Comparison of ENCODE assay signal across 1 cellular context in the genomic region with DNA sequence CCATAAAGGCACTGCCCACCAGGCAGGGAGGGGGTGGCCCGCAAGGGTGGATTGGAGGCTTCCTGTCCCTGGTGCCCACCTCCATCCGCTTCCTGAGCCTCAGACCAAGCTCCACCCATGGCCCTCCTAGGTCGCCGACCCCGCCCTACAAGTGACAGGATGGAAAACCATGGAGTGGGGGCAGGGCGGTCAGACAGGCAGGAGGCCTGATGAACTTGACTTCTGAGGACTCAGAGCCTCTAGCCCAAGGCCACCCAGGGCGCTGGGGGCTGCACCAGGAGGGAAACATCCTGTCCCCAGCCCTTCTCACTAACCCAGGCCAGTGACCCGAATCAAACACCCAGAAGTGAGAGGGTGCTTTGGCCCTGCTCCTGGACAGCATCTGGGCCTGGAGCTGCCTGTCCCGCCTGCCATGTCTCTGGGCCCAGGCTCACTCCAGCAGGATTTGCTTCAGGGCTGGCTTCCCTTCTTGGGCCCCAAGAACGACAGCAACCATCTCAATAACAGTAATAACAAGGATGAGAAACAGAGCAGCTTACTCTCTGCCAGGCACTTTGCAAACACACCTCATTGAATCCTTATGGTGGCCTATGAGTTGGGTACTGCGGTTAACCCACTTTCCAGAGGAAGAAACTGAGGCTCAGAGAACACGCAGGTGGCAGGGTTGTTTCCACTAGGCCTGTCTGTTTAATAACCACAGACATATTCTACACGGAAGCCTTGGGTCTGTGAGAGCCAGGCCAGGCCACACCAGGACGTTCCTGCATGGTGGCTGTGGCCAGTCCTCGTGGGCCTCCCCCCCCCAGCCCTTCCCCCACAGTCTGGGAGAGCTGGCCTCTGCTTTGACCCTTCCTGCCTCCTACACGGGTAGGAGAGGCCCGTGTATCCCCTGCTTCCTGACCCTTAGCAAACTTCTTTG.
A peak's percentile ranks its signal among the peaks of the same experiment; 100 is the strongest.
TF ChIP-seq lines count a peak whose summit lies in the region.

No MANE protein-coding gene starts in this region.

TF ChIP-seq in HepG2, 621 proteins besides CTCF, POLR2A, EP300 and RAD21 (continued from another document and continues in another):
- no peak for TF ChIP-seq ZNF3 (CRISPR knock-in tag; IDR thresholded peaks at IDR 0.05)
- no peak; the same call in 1 of the 2 replicates for TF ChIP-seq ZNF136 (CRISPR knock-in tag; IDR thresholded peaks at IDR 0.05; ENCODE audit: low read depth)
- TF ChIP-seq, protein P1, sequence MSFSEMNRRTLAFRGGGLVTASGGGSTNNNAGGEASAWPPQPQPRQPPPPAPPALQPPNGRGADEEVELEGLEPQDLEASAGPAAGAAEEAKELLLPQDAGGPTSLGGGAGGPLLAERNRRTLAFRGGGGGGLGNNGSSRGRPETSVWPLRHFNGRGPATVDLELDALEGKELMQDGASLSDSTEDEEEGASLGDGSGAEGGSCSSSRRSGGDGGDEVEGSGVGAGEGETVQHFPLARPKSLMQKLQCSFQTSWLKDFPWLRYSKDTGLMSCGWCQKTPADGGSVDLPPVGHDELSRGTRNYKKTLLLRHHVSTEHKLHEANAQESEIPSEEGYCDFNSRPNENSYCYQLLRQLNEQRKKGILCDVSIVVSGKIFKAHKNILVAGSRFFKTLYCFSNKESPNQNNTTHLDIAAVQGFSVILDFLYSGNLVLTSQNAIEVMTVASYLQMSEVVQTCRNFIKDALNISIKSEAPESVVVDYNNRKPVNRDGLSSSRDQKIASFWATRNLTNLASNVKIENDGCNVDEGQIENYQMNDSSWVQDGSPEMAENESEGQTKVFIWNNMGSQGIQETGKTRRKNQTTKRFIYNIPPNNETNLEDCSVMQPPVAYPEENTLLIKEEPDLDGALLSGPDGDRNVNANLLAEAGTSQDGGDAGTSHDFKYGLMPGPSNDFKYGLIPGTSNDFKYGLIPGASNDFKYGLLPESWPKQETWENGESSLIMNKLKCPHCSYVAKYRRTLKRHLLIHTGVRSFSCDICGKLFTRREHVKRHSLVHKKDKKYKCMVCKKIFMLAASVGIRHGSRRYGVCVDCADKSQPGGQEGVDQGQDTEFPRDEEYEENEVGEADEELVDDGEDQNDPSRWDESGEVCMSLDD (CRISPR knock-in tag; IDR thresholded peaks at IDR 0.05; ENCODE audit: borderline replicate concordance), result peak; percentile 32; the same call in 1 of the 2 replicates
- TF ChIP-seq ZNF816 (CRISPR knock-in tag; IDR thresholded peaks at IDR 0.05; ENCODE audit: borderline replicate concordance), result peak; percentile 51; the same call in 1 of the 2 replicates
- TF ChIP-seq, protein P2, sequence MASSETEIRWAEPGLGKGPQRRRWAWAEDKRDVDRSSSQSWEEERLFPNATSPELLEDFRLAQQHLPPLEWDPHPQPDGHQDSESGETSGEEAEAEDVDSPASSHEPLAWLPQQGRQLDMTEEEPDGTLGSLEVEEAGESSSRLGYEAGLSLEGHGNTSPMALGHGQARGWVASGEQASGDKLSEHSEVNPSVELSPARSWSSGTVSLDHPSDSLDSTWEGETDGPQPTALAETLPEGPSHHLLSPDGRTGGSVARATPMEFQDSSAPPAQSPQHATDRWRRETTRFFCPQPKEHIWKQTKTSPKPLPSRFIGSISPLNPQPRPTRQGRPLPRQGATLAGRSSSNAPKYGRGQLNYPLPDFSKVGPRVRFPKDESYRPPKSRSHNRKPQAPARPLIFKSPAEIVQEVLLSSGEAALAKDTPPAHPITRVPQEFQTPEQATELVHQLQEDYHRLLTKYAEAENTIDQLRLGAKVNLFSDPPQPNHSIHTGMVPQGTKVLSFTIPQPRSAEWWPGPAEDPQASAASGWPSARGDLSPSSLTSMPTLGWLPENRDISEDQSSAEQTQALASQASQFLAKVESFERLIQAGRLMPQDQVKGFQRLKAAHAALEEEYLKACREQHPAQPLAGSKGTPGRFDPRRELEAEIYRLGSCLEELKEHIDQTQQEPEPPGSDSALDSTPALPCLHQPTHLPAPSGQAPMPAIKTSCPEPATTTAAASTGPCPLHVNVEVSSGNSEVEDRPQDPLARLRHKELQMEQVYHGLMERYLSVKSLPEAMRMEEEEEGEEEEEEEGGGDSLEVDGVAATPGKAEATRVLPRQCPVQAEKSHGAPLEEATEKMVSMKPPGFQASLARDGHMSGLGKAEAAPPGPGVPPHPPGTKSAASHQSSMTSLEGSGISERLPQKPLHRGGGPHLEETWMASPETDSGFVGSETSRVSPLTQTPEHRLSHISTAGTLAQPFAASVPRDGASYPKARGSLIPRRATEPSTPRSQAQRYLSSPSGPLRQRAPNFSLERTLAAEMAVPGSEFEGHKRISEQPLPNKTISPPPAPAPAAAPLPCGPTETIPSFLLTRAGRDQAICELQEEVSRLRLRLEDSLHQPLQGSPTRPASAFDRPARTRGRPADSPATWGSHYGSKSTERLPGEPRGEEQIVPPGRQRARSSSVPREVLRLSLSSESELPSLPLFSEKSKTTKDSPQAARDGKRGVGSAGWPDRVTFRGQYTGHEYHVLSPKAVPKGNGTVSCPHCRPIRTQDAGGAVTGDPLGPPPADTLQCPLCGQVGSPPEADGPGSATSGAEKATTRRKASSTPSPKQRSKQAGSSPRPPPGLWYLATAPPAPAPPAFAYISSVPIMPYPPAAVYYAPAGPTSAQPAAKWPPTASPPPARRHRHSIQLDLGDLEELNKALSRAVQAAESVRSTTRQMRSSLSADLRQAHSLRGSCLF (CRISPR knock-in tag; IDR thresholded peaks at IDR 0.05; ENCODE audit: borderline replicate concordance), result no peak
- no peak; the same call in 1 of the 2 replicates for TF ChIP-seq ZSCAN25 (CRISPR knock-in tag; IDR thresholded peaks at IDR 0.05)
- TF ChIP-seq, protein P3, sequence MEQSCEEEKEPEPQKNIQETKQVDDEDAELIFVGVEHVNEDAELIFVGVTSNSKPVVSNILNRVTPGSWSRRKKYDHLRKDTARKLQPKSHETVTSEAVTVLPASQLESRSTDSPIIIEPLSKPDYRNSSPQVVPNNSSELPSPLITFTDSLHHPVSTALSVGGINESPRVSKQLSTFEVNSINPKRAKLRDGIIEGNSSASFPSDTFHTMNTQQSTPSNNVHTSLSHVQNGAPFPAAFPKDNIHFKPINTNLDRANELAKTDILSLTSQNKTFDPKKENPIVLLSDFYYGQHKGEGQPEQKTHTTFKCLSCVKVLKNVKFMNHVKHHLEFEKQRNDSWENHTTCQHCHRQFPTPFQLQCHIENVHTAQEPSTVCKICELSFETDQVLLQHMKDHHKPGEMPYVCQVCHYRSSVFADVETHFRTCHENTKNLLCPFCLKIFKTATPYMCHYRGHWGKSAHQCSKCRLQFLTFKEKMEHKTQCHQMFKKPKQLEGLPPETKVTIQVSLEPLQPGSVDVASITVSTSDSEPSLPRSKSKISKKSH (CRISPR knock-in tag; IDR thresholded peaks at IDR 0.05; ENCODE audit: borderline replicate concordance), result no peak; the same call in 1 of the 2 replicates
- 0 out of 2 replicates have a peak, but pooled peaks have one; percentile 27 for TF ChIP-seq ZNF607 (CRISPR knock-in tag; IDR thresholded peaks at IDR 0.05; ENCODE audit: borderline replicate concordance)
- no peak for TF ChIP-seq MTF2 (CRISPR knock-in tag; IDR thresholded peaks at IDR 0.05; ENCODE audit: borderline replicate concordance)
- peak; percentile 75; the same call in 1 of the 2 replicates for TF ChIP-seq SAFB2 (CRISPR knock-in tag; IDR thresholded peaks at IDR 0.05; ENCODE audit: borderline replicate concordance, low read depth)
- no peak for TF ChIP-seq LCORL (IDR thresholded peaks at IDR 0.05)
- peak; percentile 96 for TF ChIP-seq LCORL (CRISPR knock-in tag; IDR thresholded peaks at IDR 0.05)
- no peak; the same call in 1 of the 2 replicates for TF ChIP-seq FOXC1 (CRISPR knock-in tag; IDR thresholded peaks at IDR 0.05; ENCODE audit: borderline replicate concordance)
- no peak for TF ChIP-seq HHEX (CRISPR knock-in tag; IDR thresholded peaks at IDR 0.05)
- no peak for TF ChIP-seq TRIM24 (CRISPR knock-in tag; IDR thresholded peaks at IDR 0.05)
- TF ChIP-seq, protein P4, sequence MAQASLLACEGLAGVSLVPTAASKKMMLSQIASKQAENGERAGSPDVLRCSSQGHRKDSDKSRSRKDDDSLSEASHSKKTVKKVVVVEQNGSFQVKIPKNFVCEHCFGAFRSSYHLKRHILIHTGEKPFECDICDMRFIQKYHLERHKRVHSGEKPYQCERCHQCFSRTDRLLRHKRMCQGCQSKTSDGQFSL (CRISPR knock-in tag; IDR thresholded peaks at IDR 0.05), result peak; percentile 86; the same call in 1 of the 2 replicates
- no peak for TF ChIP-seq SYNCRIP (IDR thresholded peaks at IDR 0.05; ENCODE audit: insufficient read depth, low read depth, low read length)
- peak; percentile 98 for TF ChIP-seq RARA (CRISPR knock-in tag; IDR thresholded peaks at IDR 0.05)
- no peak for TF ChIP-seq THYN1 (CRISPR knock-in tag; IDR thresholded peaks at IDR 0.05; ENCODE audit: borderline replicate concordance, low read depth)
- peak; percentile 37; the same call in 1 of the 2 replicates for TF ChIP-seq POLR2AphosphoS5 (IDR thresholded peaks at IDR 0.05; ENCODE audit: low read depth, low read length)
- TF ChIP-seq TARDBP (CRISPR knock-in tag; IDR thresholded peaks at IDR 0.05), result peak; percentile 78
- TF ChIP-seq, protein P5, sequence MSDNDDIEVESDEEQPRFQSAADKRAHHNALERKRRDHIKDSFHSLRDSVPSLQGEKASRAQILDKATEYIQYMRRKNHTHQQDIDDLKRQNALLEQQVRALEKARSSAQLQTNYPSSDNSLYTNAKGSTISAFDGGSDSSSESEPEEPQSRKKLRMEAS (IDR thresholded peaks at IDR 0.05), result peak; percentile 33; the same call in 1 of the 2 replicates
- no peak for TF ChIP-seq SRY (CRISPR knock-in tag; IDR thresholded peaks at IDR 0.05)
- TF ChIP-seq, protein P6, sequence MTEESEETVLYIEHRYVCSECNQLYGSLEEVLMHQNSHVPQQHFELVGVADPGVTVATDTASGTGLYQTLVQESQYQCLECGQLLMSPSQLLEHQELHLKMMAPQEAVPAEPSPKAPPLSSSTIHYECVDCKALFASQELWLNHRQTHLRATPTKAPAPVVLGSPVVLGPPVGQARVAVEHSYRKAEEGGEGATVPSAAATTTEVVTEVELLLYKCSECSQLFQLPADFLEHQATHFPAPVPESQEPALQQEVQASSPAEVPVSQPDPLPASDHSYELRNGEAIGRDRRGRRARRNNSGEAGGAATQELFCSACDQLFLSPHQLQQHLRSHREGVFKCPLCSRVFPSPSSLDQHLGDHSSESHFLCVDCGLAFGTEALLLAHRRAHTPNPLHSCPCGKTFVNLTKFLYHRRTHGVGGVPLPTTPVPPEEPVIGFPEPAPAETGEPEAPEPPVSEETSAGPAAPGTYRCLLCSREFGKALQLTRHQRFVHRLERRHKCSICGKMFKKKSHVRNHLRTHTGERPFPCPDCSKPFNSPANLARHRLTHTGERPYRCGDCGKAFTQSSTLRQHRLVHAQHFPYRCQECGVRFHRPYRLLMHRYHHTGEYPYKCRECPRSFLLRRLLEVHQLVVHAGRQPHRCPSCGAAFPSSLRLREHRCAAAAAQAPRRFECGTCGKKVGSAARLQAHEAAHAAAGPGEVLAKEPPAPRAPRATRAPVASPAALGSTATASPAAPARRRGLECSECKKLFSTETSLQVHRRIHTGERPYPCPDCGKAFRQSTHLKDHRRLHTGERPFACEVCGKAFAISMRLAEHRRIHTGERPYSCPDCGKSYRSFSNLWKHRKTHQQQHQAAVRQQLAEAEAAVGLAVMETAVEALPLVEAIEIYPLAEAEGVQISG (CRISPR knock-in tag; IDR thresholded peaks at IDR 0.05), result peak; percentile 65
- peak; percentile 58; the same call in 1 of the 2 replicates for TF ChIP-seq ZNF232 (CRISPR knock-in tag; IDR thresholded peaks at IDR 0.05; ENCODE audit: borderline replicate concordance)
- TF ChIP-seq ZSCAN9 (CRISPR knock-in tag; IDR thresholded peaks at IDR 0.05; ENCODE audit: borderline replicate concordance), result no peak
- TF ChIP-seq ELF1 (CRISPR knock-in tag; IDR thresholded peaks at IDR 0.05), result peak; percentile 67
- 0 out of 2 replicates have a peak, but pooled peaks have one; percentile 21 for TF ChIP-seq ZNF766 (CRISPR knock-in tag; IDR thresholded peaks at IDR 0.05; ENCODE audit: borderline replicate concordance)
- peak; percentile 67; the same call in 1 of the 2 replicates for TF ChIP-seq HNF4A (CRISPR knock-in tag; IDR thresholded peaks at IDR 0.05)
- TF ChIP-seq, protein P7, sequence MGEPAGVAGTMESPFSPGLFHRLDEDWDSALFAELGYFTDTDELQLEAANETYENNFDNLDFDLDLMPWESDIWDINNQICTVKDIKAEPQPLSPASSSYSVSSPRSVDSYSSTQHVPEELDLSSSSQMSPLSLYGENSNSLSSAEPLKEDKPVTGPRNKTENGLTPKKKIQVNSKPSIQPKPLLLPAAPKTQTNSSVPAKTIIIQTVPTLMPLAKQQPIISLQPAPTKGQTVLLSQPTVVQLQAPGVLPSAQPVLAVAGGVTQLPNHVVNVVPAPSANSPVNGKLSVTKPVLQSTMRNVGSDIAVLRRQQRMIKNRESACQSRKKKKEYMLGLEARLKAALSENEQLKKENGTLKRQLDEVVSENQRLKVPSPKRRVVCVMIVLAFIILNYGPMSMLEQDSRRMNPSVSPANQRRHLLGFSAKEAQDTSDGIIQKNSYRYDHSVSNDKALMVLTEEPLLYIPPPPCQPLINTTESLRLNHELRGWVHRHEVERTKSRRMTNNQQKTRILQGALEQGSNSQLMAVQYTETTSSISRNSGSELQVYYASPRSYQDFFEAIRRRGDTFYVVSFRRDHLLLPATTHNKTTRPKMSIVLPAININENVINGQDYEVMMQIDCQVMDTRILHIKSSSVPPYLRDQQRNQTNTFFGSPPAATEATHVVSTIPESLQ (CRISPR knock-in tag; conservative IDR thresholded peaks at IDR 0.05), result no peak
- peak; percentile 25; the same call in 1 of the 2 replicates for TF ChIP-seq BORCS8-MEF2B (CRISPR knock-in tag; IDR thresholded peaks at IDR 0.05)
- no peak for TF ChIP-seq IRX3 (CRISPR knock-in tag; IDR thresholded peaks at IDR 0.05; ENCODE audit: borderline replicate concordance, low read depth)
- peak; percentile 53; the same call in 1 of the 2 replicates for TF ChIP-seq REPIN1 (CRISPR knock-in tag; IDR thresholded peaks at IDR 0.05; ENCODE audit: borderline replicate concordance, low read depth)
- TF ChIP-seq ZFP37 (CRISPR knock-in tag; IDR thresholded peaks at IDR 0.05; ENCODE audit: borderline replicate concordance), result peak; percentile 87; the same call in 1 of the 2 replicates
- no peak for TF ChIP-seq SIX1 (CRISPR knock-in tag; IDR thresholded peaks at IDR 0.05; ENCODE audit: borderline replicate concordance)
- TF ChIP-seq, protein P8, sequence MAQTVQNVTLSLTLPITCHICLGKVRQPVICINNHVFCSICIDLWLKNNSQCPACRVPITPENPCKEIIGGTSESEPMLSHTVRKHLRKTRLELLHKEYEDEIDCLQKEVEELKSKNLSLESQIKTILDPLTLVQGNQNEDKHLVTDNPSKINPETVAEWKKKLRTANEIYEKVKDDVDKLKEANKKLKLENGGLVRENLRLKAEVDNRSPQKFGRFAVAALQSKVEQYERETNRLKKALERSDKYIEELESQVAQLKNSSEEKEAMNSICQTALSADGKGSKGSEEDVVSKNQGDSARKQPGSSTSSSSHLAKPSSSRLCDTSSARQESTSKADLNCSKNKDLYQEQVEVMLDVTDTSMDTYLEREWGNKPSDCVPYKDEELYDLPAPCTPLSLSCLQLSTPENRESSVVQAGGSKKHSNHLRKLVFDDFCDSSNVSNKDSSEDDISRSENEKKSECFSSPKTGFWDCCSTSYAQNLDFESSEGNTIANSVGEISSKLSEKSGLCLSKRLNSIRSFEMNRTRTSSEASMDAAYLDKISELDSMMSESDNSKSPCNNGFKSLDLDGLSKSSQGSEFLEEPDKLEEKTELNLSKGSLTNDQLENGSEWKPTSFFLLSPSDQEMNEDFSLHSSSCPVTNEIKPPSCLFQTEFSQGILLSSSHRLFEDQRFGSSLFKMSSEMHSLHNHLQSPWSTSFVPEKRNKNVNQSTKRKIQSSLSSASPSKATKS (CRISPR knock-in tag; IDR thresholded peaks at IDR 0.05), result no peak
